13 cellular contexts compared by ENCODE assay signal in genomic region chr12:91926810-91927209, GRCh38.
DNase-seq lines count a peak whose midpoint lies in the region.
"Had no signal": no experiment of that assay in that cellular context is flagged by ENCODE, and none has a peak within 500 bp of the region (broad histone marks: within the 10 kb centered on the region; RNA-seq: fewer than 3 reads in every experiment).

No MANE protein-coding gene starts in this region.

- H3K9ac ChIP-seq in adipocyte (ENCODE audit: low read length), result no peak overlapping the region

- DNase-seq in Caki2 (ENCODE audit: low read depth) (peak; percentile 44), M059J (ENCODE audit: low read depth) (peak; percentile 84), adipocyte (ENCODE audit: low read depth) (peak; percentile 58), iris pigment epithelial cell (ENCODE audit: low read depth) (peak; percentile 82), retina (no peak), iPS-NIHi7 (ENCODE audit: extremely low spot score) (no peak), DMS 273 (lab: John Stamatoyannopoulos, UW; ENCODE audit: unreplicated experiment) (no peak)
- no peak for DNase-seq in stimulated activated naive CD4-positive, alpha-beta T cell (lab: John Stamatoyannopoulos, UW)
- DNase-seq: activated CD8-positive, alpha-beta T cell treated with anti-CD3 and anti-CD28 coated beads for 36 hours; caudate nucleus; DND-41; nucleus accumbens; upper lobe of right lung had no signal

- H3K9me3 ChIP-seq in adipocyte (ENCODE audit: control insufficient read depth, low read length), result no peaks in the 10 kb centered on the region
- H3K9me3 ChIP-seq: upper lobe of right lung had no signal

- no peaks in the 10 kb centered on the region for H3K36me3 ChIP-seq in adipocyte (ENCODE audit: control insufficient read depth, insufficient read depth, low read length, severe bottlenecking)
- H3K36me3 ChIP-seq: upper lobe of right lung had no signal

- H3K4me3 ChIP-seq in adipocyte (ENCODE audit: low read length), result no peak overlapping the region
- H3K4me3 ChIP-seq: upper lobe of right lung had no signal

- in situ Hi-C loops in Caki2 (cut with HindIII; ENCODE audit: low pct_unique_long_range_greater_than_20kb, low sequenced_read_pairs), result no loop called here

- no peaks in the 10 kb centered on the region for H3K27me3 ChIP-seq in adipocyte (replicated peaks; ENCODE audit: control insufficient read depth, insufficient read depth, low read length)
- H3K27me3 ChIP-seq: upper lobe of right lung had no signal

- H3K4me1 ChIP-seq in adipocyte (ENCODE audit: control insufficient read depth, insufficient read depth, low read length), result peaks cover 10% of the 10 kb centered on the region

Comparison
In these comparisons a context has a peak if more than half of its experiments do, and no peak if none do; other contexts are left out.
1. DNase-seq: peak in Caki2 (single experiment), M059J (single experiment), adipocyte (single experiment) and iris pigment epithelial cell (single experiment); none in retina (single experiment), stimulated activated naive CD4-positive, alpha-beta T cell (0 of 6), iPS-NIHi7 (single experiment) and DMS 273 (single experiment).